In the genomic region with DNA sequence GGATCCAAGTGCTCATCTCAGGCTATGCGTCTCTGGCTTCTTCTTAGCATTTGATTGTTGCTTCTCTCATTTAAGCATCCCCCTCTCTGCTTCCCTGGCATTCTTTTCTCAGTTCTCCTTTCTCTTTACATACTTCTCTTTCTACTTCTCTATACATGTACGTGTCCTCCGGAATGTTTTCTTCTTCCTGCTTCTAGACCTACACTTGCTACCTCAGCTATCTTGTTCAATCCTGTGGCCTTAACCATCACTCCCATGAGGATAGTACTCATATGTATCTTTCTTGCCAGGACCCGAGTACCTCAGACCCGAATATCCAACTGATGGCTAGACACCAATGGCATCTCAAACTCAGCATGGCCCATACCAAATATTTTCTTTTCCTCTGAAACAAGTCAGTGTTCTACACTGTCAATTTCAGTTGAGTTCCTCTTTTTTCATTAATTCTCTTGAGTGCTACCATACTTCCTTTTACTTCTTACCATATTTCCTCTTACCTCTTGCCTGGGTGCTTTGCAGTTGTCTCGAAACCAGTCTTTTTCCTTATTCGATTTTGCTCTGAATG, we compare ENCODE assay signal across 15 cellular contexts.
DNase-seq lines count a peak whose midpoint lies in the region; ATAC-seq, FAIRE-seq and TF ChIP-seq lines count a peak whose summit lies in the region.
"Had no signal": no experiment of that assay in that cellular context is flagged by ENCODE, and none has a peak within 500 bp of the region (broad histone marks: within the 10 kb centered on the region; RNA-seq: fewer than 3 reads in every experiment).

No MANE protein-coding gene starts in this region.

- peak; percentile 45 for DNase-seq in Ammon's horn (ENCODE audit: low spot score)
- DNase-seq in MV-4-11 (lab: John Stamatoyannopoulos, UW), result peak; percentile 89
- no peak for DNase-seq in K562 (ENCODE audit: extremely low read depth in 1 of 4, low spot score in 3 of 4)
- DNase-seq in activated T-helper 2 cell treated with anti-CD3 and anti-CD28 coated beads, Interferon-gamma antibody, Interleukin-2, Interleukin-4, amounts not matched to agents 10 μg/mL and 5 μg/mL and 100 μg/mL, durations not matched to agents 14 hours and 24 hours and 36 hours (ENCODE audit: low spot score), result no peak
- DNase-seq in NCI-H1930 (lab: John Stamatoyannopoulos, UW), result no peak
- no peak for DNase-seq in kidney tubule cell (ENCODE audit: low spot score)
- DNase-seq: activated CD4-positive, alpha-beta T cell treated with anti-CD3 and anti-CD28 coated beads, Interleukin-2, amount 10 ng/mL, durations not matched to agents 24 days and 14 days; PC-3; T-helper 1 cell had no signal

- TF ChIP-seq EP300 in K562 (IDR thresholded peaks at IDR 0.05; ENCODE audit: low read length), result no peak

- POLR2A ChIA-PET in K562 (lab: Yijun Ruan, JAX), result no interaction called here

- TF ChIP-seq CTCF in K562 (IDR thresholded peaks at IDR 0.05 in 2 of 3, conservative IDR thresholded peaks at IDR 0.05 in 1 of 3; ENCODE audit: insufficient read depth in 2 of 3, low read depth in 1 of 3, low read length in 3 of 3), result no peak

- H3K4me3 ChIP-seq in K562, result no peak overlapping the region

- H3K9me3 Mint-ChIP-seq in activated T-helper 2 cell treated with anti-CD3 and anti-CD28 coated beads, Interferon-gamma antibody, Interleukin-2, Interleukin-4, amounts not matched to agents 10 μg/mL and 5 μg/mL and 100 μg/mL, durations not matched to agents 14 hours and 24 hours and 36 hours, result no peaks in the 10 kb centered on the region
- H3K9me3 Mint-ChIP-seq: activated CD4-positive, alpha-beta T cell treated with anti-CD3 and anti-CD28 coated beads, Interleukin-2, amount 10 ng/mL, durations not matched to agents 24 days and 14 days; neural crest cell had no signal

- CTCF ChIA-PET in K562 (lab: Yijun Ruan, JAX; ENCODE audit: low intra/inter-chr PET ratio), result no interaction called here

- H3K9ac ChIP-seq in K562 (ENCODE audit: insufficient read depth in 1 of 2, low read depth in 2 of 2, low read length in 2 of 2), result no peak overlapping the region

- H3K36me3 Mint-ChIP-seq in activated T-helper 2 cell treated with anti-CD3 and anti-CD28 coated beads, Interferon-gamma antibody, Interleukin-2, Interleukin-4, amounts not matched to agents 10 μg/mL and 5 μg/mL and 100 μg/mL, durations not matched to agents 14 hours and 24 hours and 36 hours (ENCODE audit: low read depth), result peaks cover 19% of the 10 kb centered on the region

- no peaks in the 10 kb centered on the region for H3K27me3 Mint-ChIP-seq in activated T-helper 2 cell treated with anti-CD3 and anti-CD28 coated beads, Interferon-gamma antibody, Interleukin-2, Interleukin-4, amounts not matched to agents 10 μg/mL and 5 μg/mL and 100 μg/mL, durations not matched to agents 14 hours and 24 hours and 36 hours (ENCODE audit: low read depth)
- H3K27me3 Mint-ChIP-seq: activated CD4-positive, alpha-beta T cell treated with anti-CD3 and anti-CD28 coated beads, Interleukin-2, amount 10 ng/mL, durations not matched to agents 24 days and 14 days had no signal

- WGBS in K562 (ENCODE audit: insufficient coverage, low coverage, missing lambda C conversion rate), result 52% methylated on average over 7 of the region's 7 CpGs

- H3K27ac ChIP-seq in K562 (ENCODE audit: extremely low read depth, low read depth, low read length), result no peak overlapping the region

- no peaks in the 10 kb centered on the region for H3K27me3 ChIP-seq in K562 (ENCODE audit: control insufficient read depth in 2 of 2, insufficient read depth in 2 of 2, low read length in 2 of 2)

- H4K20me1 ChIP-seq in K562 (replicated peaks; ENCODE audit: control insufficient read depth, insufficient read depth, low read length), result no peaks in the 10 kb centered on the region

- no peak for TF ChIP-seq RAD21 in K562 (CRISPR knock-in tag; conservative IDR thresholded peaks at IDR 0.05 in 1 of 2, IDR thresholded peaks at IDR 0.05 in 1 of 2)

- H3K4me1 ChIP-seq in K562 (replicated peaks in 1 of 2; ENCODE audit: control insufficient read depth in 2 of 2, insufficient read depth in 2 of 2, low read length in 2 of 2), result peaks cover 3 to 21% of the 10 kb centered on the region in 2 experiments; a peak in 4 of 5 replicates

- no peaks in the 10 kb centered on the region for H3K9me1 ChIP-seq in K562 (ENCODE audit: control insufficient read depth, insufficient read depth, low read length)

- H2AFZ ChIP-seq in K562 (ENCODE audit: low read depth, low read length), result no peak overlapping the region

- H3K4me2 ChIP-seq in K562 (ENCODE audit: insufficient read depth, low read length), result no peak overlapping the region

- no peaks in the 10 kb centered on the region for H3K9me3 ChIP-seq in K562 (replicated peaks; ENCODE audit: control insufficient read depth, insufficient read depth, low read depth, low read length)

- TF ChIP-seq POLR2A in K562 (conservative IDR thresholded peaks at IDR 0.05), result no peak

- no peaks in the 10 kb centered on the region for H3K4me1 Mint-ChIP-seq in activated T-helper 2 cell treated with anti-CD3 and anti-CD28 coated beads, Interferon-gamma antibody, Interleukin-2, Interleukin-4, amounts not matched to agents 10 μg/mL and 5 μg/mL and 100 μg/mL, durations not matched to agents 14 hours and 24 hours and 36 hours (ENCODE audit: low read depth)
- H3K4me1 Mint-ChIP-seq: activated CD4-positive, alpha-beta T cell treated with anti-CD3 and anti-CD28 coated beads, Interleukin-2, amount 10 ng/mL, durations not matched to agents 24 days and 14 days had no signal

- no peak overlapping the region for H3K4me3 Mint-ChIP-seq in activated T-helper 2 cell treated with anti-CD3 and anti-CD28 coated beads, Interferon-gamma antibody, Interleukin-2, Interleukin-4, amounts not matched to agents 10 μg/mL and 5 μg/mL and 100 μg/mL, durations not matched to agents 14 hours and 24 hours and 36 hours (ENCODE audit: low read depth)
- H3K4me3 Mint-ChIP-seq: activated CD4-positive, alpha-beta T cell treated with anti-CD3 and anti-CD28 coated beads, Interleukin-2, amount 10 ng/mL, durations not matched to agents 24 days and 14 days; neural crest cell had no signal

- no TSS peak for BruUV-seq in K562 (replicated peaks; lab: Mats Ljungman, UMichigan)

- H3K27ac Mint-ChIP-seq in activated T-helper 2 cell treated with anti-CD3 and anti-CD28 coated beads, Interferon-gamma antibody, Interleukin-2, Interleukin-4, amounts not matched to agents 10 μg/mL and 5 μg/mL and 100 μg/mL, durations not matched to agents 14 hours and 24 hours and 36 hours, result no peak overlapping the region
- H3K27ac Mint-ChIP-seq: activated CD4-positive, alpha-beta T cell treated with anti-CD3 and anti-CD28 coated beads, Interleukin-2, amount 10 ng/mL, durations not matched to agents 24 days and 14 days had no signal

- no peaks in the 10 kb centered on the region for H3K79me2 ChIP-seq in K562 (ENCODE audit: control insufficient read depth, insufficient read depth, low read length)

- ATAC-seq in GM19467 (IDR thresholded peaks at IDR 0.05; ENCODE audit: unreplicated experiment) (peak; percentile 46), K562 (no peak), GM21528 (IDR thresholded peaks at IDR 0.05; ENCODE audit: low FRiP score, unreplicated experiment) (no peak)
- ATAC-seq: PC-3 had no signal

- no peak for FAIRE-seq in K562 (lab: Jason Lieb, UNC)
- FAIRE-seq: A204.1, colon, H1 had no signal

- no peaks in the 10 kb centered on the region for H3K36me3 ChIP-seq in K562 (ENCODE audit: control insufficient read depth, insufficient read depth, low read length)

- in situ Hi-C loops in K562 (cut with MboI), result no loop called here

- intact Hi-C loops in K562 (cut with micrococcal nuclease), result no loop called here
- intact Hi-C loops in activated T-helper 2 cell treated with anti-CD3 and anti-CD28 coated beads, Interferon-gamma antibody, Interleukin-2, Interleukin-4, amounts not matched to agents 10 μg/mL and 5 μg/mL and 100 μg/mL, durations not matched to agents 14 hours and 24 hours and 36 hours (cut with micrococcal nuclease), result no loop called here

TF ChIP-seq in K562, 482 proteins besides CTCF, POLR2A, EP300 and RAD21:
- no peak for TF ChIP-seq ZNF384 (IDR thresholded peaks at IDR 0.05; ENCODE audit: low read depth, low read length)
- TF ChIP-seq ZBTB5 (IDR thresholded peaks at IDR 0.05), result no peak
- no peak for TF ChIP-seq CREB3 (tag; conservative IDR thresholded peaks at IDR 0.05; ENCODE audit: low read depth)
- TF ChIP-seq SPI1 (IDR thresholded peaks at IDR 0.05; ENCODE audit: borderline replicate concordance, low read depth, low read length), result peak; percentile 73; the same call in 1 of the 2 replicates
- no peak for TF ChIP-seq RBM15 (IDR thresholded peaks at IDR 0.05; ENCODE audit: insufficient read depth, low read length)

Comparison
In these comparisons a context has a peak if more than half of its experiments do, and no peak if none do; other contexts are left out.
1. DNase-seq: peak in Ammon's horn (single experiment) and MV-4-11 (single experiment); none in K562 (0 of 4), activated T-helper 2 cell treated with anti-CD3 and anti-CD28 coated beads, Interferon-gamma antibody, Interleukin-2, Interleukin-4, amounts not matched to agents 10 μg/mL and 5 μg/mL and 100 μg/mL, durations not matched to agents 14 hours and 24 hours and 36 hours (single experiment), NCI-H1930 (0 of 2) and kidney tubule cell (single experiment).